ENCODE assay signal across 1 cellular context in the genomic region with DNA sequence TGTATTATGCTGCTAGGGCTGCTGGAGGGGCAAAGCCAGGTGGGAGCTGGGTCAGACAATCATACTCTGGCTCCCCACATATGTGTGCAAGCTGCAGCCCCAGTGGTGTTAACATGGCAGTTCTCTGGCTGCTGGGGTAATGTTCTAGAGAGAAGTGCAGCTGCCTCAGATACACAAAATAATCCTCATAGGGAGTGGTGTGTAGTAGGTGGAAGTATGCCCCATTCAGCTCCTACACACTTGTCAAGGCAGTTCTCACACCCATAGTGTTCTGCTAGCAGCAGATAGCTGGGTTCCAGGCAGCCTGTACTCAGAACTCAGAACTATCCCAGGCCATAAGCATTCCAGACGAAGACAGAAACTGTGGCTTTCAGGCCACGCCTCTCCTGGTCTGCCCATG.
TF ChIP-seq lines count a peak whose summit lies in the region.

No MANE protein-coding gene starts in this region.

TF ChIP-seq in WTC11, 78 proteins besides CTCF, POLR2A, EP300 and RAD21 (continued from another document):
- TF ChIP-seq, protein P1, sequence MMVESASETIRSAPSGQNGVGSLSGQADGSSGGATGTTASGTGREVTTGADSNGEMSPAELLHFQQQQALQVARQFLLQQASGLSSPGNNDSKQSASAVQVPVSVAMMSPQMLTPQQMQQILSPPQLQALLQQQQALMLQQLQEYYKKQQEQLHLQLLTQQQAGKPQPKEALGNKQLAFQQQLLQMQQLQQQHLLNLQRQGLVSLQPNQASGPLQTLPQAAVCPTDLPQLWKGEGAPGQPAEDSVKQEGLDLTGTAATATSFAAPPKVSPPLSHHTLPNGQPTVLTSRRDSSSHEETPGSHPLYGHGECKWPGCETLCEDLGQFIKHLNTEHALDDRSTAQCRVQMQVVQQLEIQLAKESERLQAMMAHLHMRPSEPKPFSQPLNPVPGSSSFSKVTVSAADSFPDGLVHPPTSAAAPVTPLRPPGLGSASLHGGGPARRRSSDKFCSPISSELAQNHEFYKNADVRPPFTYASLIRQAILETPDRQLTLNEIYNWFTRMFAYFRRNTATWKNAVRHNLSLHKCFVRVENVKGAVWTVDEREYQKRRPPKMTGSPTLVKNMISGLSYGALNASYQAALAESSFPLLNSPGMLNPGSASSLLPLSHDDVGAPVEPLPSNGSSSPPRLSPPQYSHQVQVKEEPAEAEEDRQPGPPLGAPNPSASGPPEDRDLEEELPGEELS (CRISPR knock-in tag; IDR thresholded peaks at IDR 0.05): no peak
- TF ChIP-seq NR3C1 (CRISPR knock-in tag; conservative IDR thresholded peaks at IDR 0.05; ENCODE audit: low read depth) (no peak), ZBTB21 (CRISPR knock-in tag; IDR thresholded peaks at IDR 0.05; ENCODE audit: borderline replicate concordance) (no peak), ESRRA (CRISPR knock-in tag; IDR thresholded peaks at IDR 0.05; ENCODE audit: borderline replicate concordance) (no peak), ZSCAN18 (CRISPR knock-in tag; IDR thresholded peaks at IDR 0.05) (no peak), PRRX2 (CRISPR knock-in tag; IDR thresholded peaks at IDR 0.05) (no peak), FOXJ3 (CRISPR knock-in tag; IDR thresholded peaks at IDR 0.05; ENCODE audit: borderline replicate concordance) (no peak), MYBL2 (CRISPR knock-in tag; IDR thresholded peaks at IDR 0.05) (no peak), ZNF138 (CRISPR knock-in tag; conservative IDR thresholded peaks at IDR 0.05) (no peak)
- TF ChIP-seq, protein P2, sequence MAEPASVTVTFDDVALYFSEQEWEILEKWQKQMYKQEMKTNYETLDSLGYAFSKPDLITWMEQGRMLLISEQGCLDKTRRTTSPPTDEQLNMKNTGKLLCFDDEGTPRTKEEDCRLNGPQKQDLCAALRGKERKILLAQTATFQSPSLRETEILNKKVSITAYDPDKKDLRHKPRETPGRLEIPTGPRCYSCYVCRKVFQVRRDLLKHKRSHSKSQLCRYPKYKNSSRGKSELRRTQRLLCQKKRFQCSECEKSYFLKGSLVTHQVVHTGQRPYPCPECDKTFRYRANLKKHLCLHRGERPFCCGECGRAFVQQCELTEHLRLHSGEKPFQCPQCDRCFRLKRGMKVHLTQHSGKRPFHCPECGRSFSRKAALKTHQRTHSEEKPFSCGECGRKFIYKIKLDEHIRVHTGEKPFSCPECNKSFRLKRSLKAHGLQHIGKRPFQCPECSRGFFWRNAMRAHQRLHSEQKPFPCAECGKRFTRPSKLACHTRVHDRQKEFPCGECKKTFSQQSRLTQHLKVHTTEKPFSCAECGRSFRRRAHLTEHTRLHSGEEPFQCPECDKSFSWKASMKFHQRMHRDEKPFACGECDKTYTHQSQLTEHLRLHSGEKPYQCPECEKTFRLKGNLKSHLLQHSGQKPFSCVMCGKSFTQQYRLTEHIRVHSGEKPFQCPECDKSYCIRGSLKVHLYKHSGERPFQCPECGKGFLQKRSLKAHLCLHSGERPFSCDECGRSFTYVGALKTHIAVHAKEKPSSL (CRISPR knock-in tag; conservative IDR thresholded peaks at IDR 0.05): no peak
TF ChIP-seq in WTC11: peak in this region for 0.
